ENCODE assay signal across 8 cellular contexts in the genomic region with DNA sequence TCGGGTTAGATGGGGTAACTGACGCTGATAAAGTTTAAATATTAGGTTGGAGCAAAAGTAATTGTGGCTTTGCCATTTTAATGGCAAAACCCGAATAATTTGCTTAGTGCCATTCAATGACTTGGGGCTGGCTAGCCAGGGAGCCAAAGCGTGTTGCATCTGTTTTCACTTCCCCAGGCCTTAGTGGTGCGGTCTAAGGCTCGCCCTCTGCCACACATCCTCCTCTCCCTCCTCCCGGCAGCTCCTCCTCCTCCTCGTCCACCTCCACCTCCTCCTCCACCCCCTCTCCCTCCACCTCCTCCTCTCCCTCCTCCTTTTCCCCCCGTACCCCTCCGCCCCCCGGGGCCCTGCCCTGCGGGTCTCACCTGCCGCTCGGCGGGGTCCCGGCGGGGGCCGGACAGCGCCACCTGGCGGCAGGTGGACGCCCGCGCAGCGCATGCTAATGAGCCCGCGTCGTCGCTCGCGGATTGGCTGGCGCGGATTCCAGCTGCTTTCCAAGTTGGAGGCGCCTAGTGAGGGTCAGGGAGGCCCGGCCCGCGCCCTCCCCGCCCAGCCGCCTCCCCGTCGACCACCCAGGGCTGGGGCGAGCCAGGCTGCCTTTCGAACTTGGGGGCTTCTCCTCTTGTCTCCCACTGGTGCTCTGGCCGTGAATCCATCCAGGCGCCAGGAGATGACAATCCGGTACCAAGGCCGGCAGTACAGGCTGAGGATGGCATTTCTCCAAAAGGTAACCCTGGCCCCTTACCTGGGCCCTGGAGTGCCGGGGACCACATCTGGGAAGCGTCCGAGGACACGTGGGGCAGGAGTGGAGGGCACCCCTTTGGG. TPM values are rescaled to one million over a fixed set of nuclear protein-coding genes. Genes with fewer than 3 reads are reported as not detected.
DNase-seq lines count a peak whose midpoint lies in the region; ATAC-seq and TF ChIP-seq lines count a peak whose summit lies in the region.

No MANE protein-coding gene starts in this region.

- peaks cover 0 to 22% of the 10 kb centered on the region in 2 donors for H3K4me1 ChIP-seq in adrenal gland (replicated peaks in 1 of 2)
- peaks cover 0 to 16% of the 10 kb centered on the region in 2 donors for H3K4me1 ChIP-seq in right atrium auricular region
- H3K4me1 ChIP-seq in uterus, result no peaks in the 10 kb centered on the region

- WGBS in adrenal gland, 4 donors, result 3 to 15% (median 6%) methylated on average over 9 to 50 of the region's 50 CpGs

- H3K9me3 ChIP-seq in adrenal gland (replicated peaks in 1 of 3), result no peaks in the 10 kb centered on the region
- no peaks in the 10 kb centered on the region for H3K9me3 ChIP-seq in right atrium auricular region
- no peaks in the 10 kb centered on the region for H3K9me3 ChIP-seq in uterus

- H3K27me3 ChIP-seq in adrenal gland (no peaks in the 10 kb centered on the region), right atrium auricular region (no peaks in the 10 kb centered on the region), uterus (peaks cover 0 to 2% of the 10 kb centered on the region in 2 donors)

- intact Hi-C loops in adrenal gland (cut with DNase I), result loop anchor here in 1 of 2 donors (5.0 kb wide), 1 partner anchor 43 kb away; the partner anchor contains the start of gene GNA13
- intact Hi-C loops in uterus (cut with DNase I; ENCODE audit: low total_unique reads), result no loop called here

- TF ChIP-seq POLR2A in adrenal gland (IDR thresholded peaks at IDR 0.05) (peak in 1 of 2 donors; percentile 30), uterus (IDR thresholded peaks at IDR 0.05) (peak in 1 of 2 donors; percentile 40)

- DNase-seq in NCI-H1105 treated with DMSO at 0.1 percent for 48 hours (lab: John Stamatoyannopoulos, UW), result peak; percentile 73
- peak; percentile 72 for DNase-seq in T follicular helper cell (ENCODE audit: low read depth)
- DNase-seq in adrenal gland, result peak; percentile 82 to 91 (median 89)
- DNase-seq in right atrium auricular region (ENCODE audit: low spot score), result peak; percentile 87
- DNase-seq in putamen (ENCODE audit: low spot score), result peak; percentile 86
- peak; percentile 87 to 90 for DNase-seq in uterus

- H3K27ac ChIP-seq in adrenal gland (peak overlapping the region; percentile 35 to 76 (median 60)), right atrium auricular region (peak overlapping the region; percentile 68 to 73), uterus (peak overlapping the region; percentile 51 to 86)

- H3K4me3 ChIP-seq in GM12875 (ENCODE audit: low read depth, low read length) (peak overlapping the region; percentile 59), adrenal gland (peak overlapping the region in 2 of 4 donors; percentile 56), right atrium auricular region (peak overlapping the region; percentile 53 to 59), uterus (peak overlapping the region; percentile 37 to 52)

- ATAC-seq in HG02678 (IDR thresholded peaks at IDR 0.05; ENCODE audit: unreplicated experiment), result peak; percentile 74

- TF ChIP-seq CTCF in GM12875 (IDR thresholded peaks at IDR 0.05; ENCODE audit: borderline replicate concordance, insufficient read depth, low read depth, low read length) (peak; percentile 98), adrenal gland (IDR thresholded peaks at IDR 0.05) (peak; percentile 80 to 96 (median 90)), right atrium auricular region (IDR thresholded peaks at IDR 0.05) (peak; percentile 92 to 97), uterus (IDR thresholded peaks at IDR 0.05) (peak; percentile 86 to 98 (median 94))

- H3K36me3 ChIP-seq in adrenal gland (replicated peaks in 1 of 2) (no peaks in the 10 kb centered on the region), right atrium auricular region (no peaks in the 10 kb centered on the region), uterus (no peaks in the 10 kb centered on the region)

RNA-seq across cellular contexts. Expression of gene RGS9, which starts 36.6 kb away (rescaled TPM):
- total RNA-seq in adrenal gland (10 to 100 TPM in 6 of 8 donors, 1 to 10 TPM in 2; 6.6 to 32.3 (median 23.7) TPM), right atrium auricular region (1 to 10 TPM; 2.3 to 6.9 TPM), uterus (10 to 100 TPM in 1 of 4 donors, 1 to 10 TPM in 3; 3.5 to 19.1 (median 6.9) TPM)
- polyA plus RNA-seq in adrenal gland, result 10 to 100 TPM in 1 of 3 donors, 1 to 10 TPM in 2; 4.3 to 14.2 (median 6.3) TPM

RNA-seq across cellular contexts. Expression of gene GNA13, which starts 44.0 kb away (rescaled TPM):
- total RNA-seq in adrenal gland (100 to 1,000 TPM in 1 of 8 donors, 10 to 100 TPM in 7; 38.7 to 102 (median 75.6) TPM), right atrium auricular region (10 to 100 TPM; 29.9 to 35.6 TPM), uterus (100 to 1,000 TPM in 1 of 4 donors, 10 to 100 TPM in 3; 20.2 to 103 (median 51.0) TPM)
- 10 to 100 TPM; 12.0 to 42.2 (median 16.9) TPM for polyA plus RNA-seq in adrenal gland
